ENCODE assay signal across 14 cellular contexts in genomic region chr14:29814153-29815057, GRCh38.
DNase-seq lines count a peak whose midpoint lies in the region; ATAC-seq, FAIRE-seq and TF ChIP-seq lines count a peak whose summit lies in the region.
"Had no signal": no experiment of that assay in that cellular context is flagged by ENCODE, and none has a peak within 500 bp of the region (broad histone marks: within the 10 kb centered on the region; RNA-seq: fewer than 3 reads in every experiment).

No MANE protein-coding gene starts in this region.

- H3K9me3 ChIP-seq in MG63 (no peaks in the 10 kb centered on the region), pancreas (no peaks in the 10 kb centered on the region)

- H3K27ac ChIP-seq in pancreas: no peak overlapping the region

- peak; percentile 78 to 90 (median 82) for ATAC-seq in pancreas
- no peak for ATAC-seq in HG02970 (IDR thresholded peaks at IDR 0.05; ENCODE audit: low FRiP score, unreplicated experiment)
- ATAC-seq in GM18511 (IDR thresholded peaks at IDR 0.05; ENCODE audit: unreplicated experiment): no peak
- ATAC-seq: Panc1 had no signal

- intact Hi-C loops in pancreas (cut with DNase I): no loop called here

- TF ChIP-seq CTCF in pancreas (IDR thresholded peaks at IDR 0.05): no peak

- H3K27me3 ChIP-seq in MG63: no peaks in the 10 kb centered on the region
- H3K27me3 ChIP-seq in pancreas: no peaks in the 10 kb centered on the region

- H3K36me3 ChIP-seq in MG63: no peaks in the 10 kb centered on the region
- H3K36me3 ChIP-seq in pancreas: no peaks in the 10 kb centered on the region

- DNase-seq in MG63: peak; percentile 42
- DNase-seq in NCI-H526 (lab: John Stamatoyannopoulos, UW): peak; percentile 60 to 78
- peak; percentile 26 for DNase-seq in fibroblast of the conjunctiva (ENCODE audit: low read depth)
- DNase-seq in pancreas: peak; percentile 61 to 81 (median 70)
- no peak for DNase-seq in HK-2 (ENCODE audit: unreplicated experiment)
- no peak for DNase-seq in activated T-cell treated with anti-CD3 and anti-CD28 coated beads, Interleukin-2, amount 50 U/mL, for 48 hours
- DNase-seq: activated CD8-positive, alpha-beta memory T cell treated with anti-CD3 and anti-CD28 coated beads, Interleukin-2, amount 50 U/mL, for 48 hours; endodermal cell; GF-D8; naive B cell had no signal

- 39 to 47% methylated on average over 7 of the region's 7 CpGs for WGBS in pancreas, 2 donors

- FAIRE-seq in pancreas (lab: Jason Lieb, UNC): no peak
- FAIRE-seq: TTC549 had no signal

- H3K4me3 ChIP-seq in MG63 (no peak overlapping the region), pancreas (no peak overlapping the region)

- peaks cover 5 to 18% (median 9%) of the 10 kb centered on the region in 3 donors for H3K4me1 ChIP-seq in pancreas

Comparison
In these comparisons a context has a peak if more than half of its experiments do, and no peak if none do; other contexts are left out.
1. DNase-seq: peak in MG63 (single experiment), NCI-H526 (2 of 2), fibroblast of the conjunctiva (single experiment) and pancreas (6 of 6); none in HK-2 (single experiment) and activated T-cell treated with anti-CD3 and anti-CD28 coated beads, Interleukin-2, amount 50 U/mL, for 48 hours (0 of 2).
2. ATAC-seq: peak in pancreas (4 of 4); none in HG02970 (single experiment) and GM18511 (single experiment).